ENCODE assay signal across 8 cellular contexts in genomic region chr3:140941434-140942220, GRCh38. TPM values are rescaled to one million over a fixed set of nuclear protein-coding genes. Genes with fewer than 3 reads are reported as not detected.
DNase-seq lines count a peak whose midpoint lies in the region; ATAC-seq, FAIRE-seq and TF ChIP-seq lines count a peak whose summit lies in the region.

Gene SLC25A36, plus strand, starts transcription at chr3:140941836. Its CDS starts 219 bp downstream, at chr3:140942055.

- peak within 1 kb of the TSS; percentile 98 for H3K9ac ChIP-seq in keratinocyte (ENCODE audit: control insufficient read depth, extremely low read depth, insufficient read depth, low read length)

- peak within 1 kb of the TSS; percentile 86 for H2AFZ ChIP-seq in keratinocyte (ENCODE audit: control insufficient read depth, low read length)

- peak within 1 kb of the TSS; percentile 85 for H3K4me3 ChIP-seq in AG10803 (ENCODE audit: low read length)
- H3K4me3 ChIP-seq in keratinocyte (ENCODE audit: control insufficient read depth in 2 of 3, extremely low read depth in 1 of 3, insufficient read depth in 2 of 3, low read depth in 1 of 3, low read length in 3 of 3): peak within 1 kb of the TSS; percentile 82 to 96 (median 87)

- H3K4me1 ChIP-seq in keratinocyte (ENCODE audit: control insufficient read depth, extremely low read depth, insufficient read depth, low read length): peaks cover 10% of the 10 kb centered on the region

- peak; percentile 95 for DNase-seq in AG10803 (ENCODE audit: low read depth)
- DNase-seq in NCI-H460 (ENCODE audit: extremely low read depth, low read depth): peak; percentile 94
- peak; percentile 94 for DNase-seq in activated CD4-positive, CD25-positive, alpha-beta regulatory T cell treated with anti-CD3 and anti-CD28 coated beads, Interleukin-2, amount 50 U/mL, for 72 hours
- DNase-seq in cerebellar nuclear complex (lab: John Stamatoyannopoulos, UW): peak; percentile 30 to 73
- DNase-seq in keratinocyte (ENCODE audit: low read depth, low spot score): peak; percentile 88
- DNase-seq in stimulated activated CD4-positive, alpha-beta T cell treated with anti-CD3 and anti-CD28 coated beads, Interleukin-15, amount 100 ng/mL, for 1 hour (ENCODE audit: low read depth in 1 of 2, low spot score in 1 of 2): peak; percentile 84 to 92

- peaks cover 5% of the 10 kb centered on the region for H4K20me1 ChIP-seq in keratinocyte (ENCODE audit: control insufficient read depth, extremely low read depth, insufficient read depth, low read length)

- peak; percentile 96 for ATAC-seq in GM19043 (IDR thresholded peaks at IDR 0.05; ENCODE audit: low read depth, unreplicated experiment)
- ATAC-seq in HG03378 (IDR thresholded peaks at IDR 0.05; ENCODE audit: unreplicated experiment): peak; percentile 98

- no peaks in the 10 kb centered on the region for H3K27me3 ChIP-seq in keratinocyte (ENCODE audit: control insufficient read depth, extremely low read depth, insufficient read depth, low read length)

- FAIRE-seq in keratinocyte (lab: Jason Lieb, UNC): peak; percentile 90

- TF ChIP-seq CTCF in AG10803 (conservative IDR thresholded peaks at IDR 0.05; ENCODE audit: low read length) (no peak), keratinocyte (optimal IDR thresholded peaks at IDR 0.05 in 1 of 3, IDR thresholded peaks at IDR 0.05 in 1 of 3, conservative IDR thresholded peaks at IDR 0.05 in 1 of 3; ENCODE audit: extremely low read depth in 1 of 3, insufficient read depth in 2 of 3, low read length in 3 of 3) (no peak)

- dilution Hi-C loops in keratinocyte (cut with MboI; ENCODE audit: extremely low pct_ligation_motif_present, low sequenced_read_pairs): no loop called here

- H3K4me2 ChIP-seq in keratinocyte (ENCODE audit: control insufficient read depth, extremely low read depth, insufficient read depth, low read depth, low read length): peak within 1 kb of the TSS; percentile 96

- no peaks in the 10 kb centered on the region for H3K36me3 ChIP-seq in keratinocyte (ENCODE audit: control insufficient read depth in 2 of 2, extremely low read depth in 1 of 2, insufficient read depth in 2 of 2, low read length in 2 of 2)

- H3K9me3 ChIP-seq in keratinocyte (ENCODE audit: control insufficient read depth, low read depth, low read length): no peaks in the 10 kb centered on the region

- no peaks in the 10 kb centered on the region for H3K9me1 ChIP-seq in keratinocyte (ENCODE audit: control insufficient read depth, extremely low read depth, insufficient read depth, low read length)

- peak within 1 kb of the TSS; percentile 94 for H3K27ac ChIP-seq in keratinocyte (ENCODE audit: control insufficient read depth, insufficient read depth, low read length)

- peaks cover 48% of the 10 kb centered on the region for H3K79me2 ChIP-seq in keratinocyte (ENCODE audit: control insufficient read depth, insufficient read depth, low read length)

RNA-seq across cellular contexts. Expression of gene SLC25A36, which starts in this region (rescaled TPM):
- total RNA-seq in NCI-H460 (2014; rRNA removed; shearing (Covaris generic)): 47.9 and 57.7 TPM in 2 replicates
- polyA plus RNA-seq in NCI-H460 (2014; cell fraction: nucleus; rRNA removed): 84.4 and 93.2 TPM in 2 replicates
- 27.1 to 69.2 TPM (median 51.0 TPM) in 3 replicates for polyA plus RNA-seq in keratinocyte
- 15.4 TPM for polyA plus RNA-seq in keratinocyte (2011; ENCODE audit: low read depth)
- polyA plus RNA-seq in keratinocyte (2011; cell fraction: cytosol; rRNA removed): 16.2 and 36.3 TPM in 2 replicates
- polyA plus RNA-seq in keratinocyte (2011; cell fraction: nucleus; rRNA removed): 84.6 and 99.7 TPM in 2 replicates
- polyA plus RNA-seq in keratinocyte (2012; ENCODE audit: low replicate concordance): 24.9 and 26.0 TPM in 2 replicates
- polyA minus RNA-seq in keratinocyte: 7.0 to 61.3 TPM (median 35.2 TPM) in 3 replicates
- polyA minus RNA-seq in keratinocyte (2011; cell fraction: cytosol; rRNA and poly(A)+ RNA removed): 22.8 TPM
- polyA minus RNA-seq in keratinocyte (2011; cell fraction: nucleus; rRNA and poly(A)+ RNA removed): 39.7 and 80.3 TPM in 2 replicates

Comparison
In these comparisons a context has a peak if more than half of its experiments do, and no peak if none do; other contexts are left out.
1. Peak in every context shown above with its lines: DNase-seq, ATAC-seq, H3K4me3 ChIP-seq and H3K27ac ChIP-seq.